Comparison of ENCODE assay signal across 24 cellular contexts in the genomic region with DNA sequence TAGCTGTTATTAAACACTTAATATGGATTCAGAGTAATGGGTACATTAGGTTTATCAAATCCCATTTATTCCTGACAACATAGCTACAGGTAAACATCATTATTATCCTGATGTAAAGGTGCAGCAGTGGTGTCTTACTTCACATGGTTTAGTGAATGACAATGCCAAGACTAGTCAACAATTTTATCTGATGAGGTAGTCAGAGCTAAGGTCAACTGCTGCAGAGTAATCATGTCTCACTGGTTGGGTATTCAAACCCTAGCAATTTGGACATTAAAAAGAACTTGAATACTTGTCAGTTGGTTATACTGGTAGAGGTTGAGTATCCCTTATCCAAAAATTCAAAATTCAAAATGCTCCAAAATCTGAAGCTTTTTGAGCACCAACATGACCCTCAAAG.
DNase-seq lines count a peak whose midpoint lies in the region; ATAC-seq, FAIRE-seq and TF ChIP-seq lines count a peak whose summit lies in the region.
"Had no signal": no experiment of that assay in that cellular context is flagged by ENCODE, and none has a peak within 500 bp of the region (broad histone marks: within the 10 kb centered on the region; RNA-seq: fewer than 3 reads in every experiment).

No MANE protein-coding gene starts in this region.

- no peak overlapping the region for H4K8ac ChIP-seq in IMR-90 (ENCODE audit: low read depth in 2 of 2, low read length in 2 of 2)

- H2AK5ac ChIP-seq in IMR-90 (ENCODE audit: low read depth, low read length): no peak overlapping the region

- CTCF ChIA-PET in IMR-90 (lab: Yijun Ruan, JAX): interaction anchor here (0.8 kb wide), 1 partner anchor 59 kb away, joined by 3 read pairs; no protein-coding TSS in a partner anchor

- H3K9ac ChIP-seq in IMR-90 (ENCODE audit: low read depth, low read length): no peak overlapping the region

- peak; percentile 4 for DNase-seq in EL
- peak; percentile 15 for DNase-seq in IMR-90
- DNase-seq in bronchial epithelial cell (ENCODE audit: low read depth): peak; percentile 37
- DNase-seq in left lobe of liver (ENCODE audit: low spot score): no peak
- no peak for DNase-seq in stimulated activated naive CD8-positive, alpha-beta T cell treated with anti-CD3 and anti-CD28 coated beads, Interleukin-15, Interleukin-2, amounts not matched to agents 100 U/mL and 50 U/mL, for 24 hours
- no peak for DNase-seq in stimulated activated naive B cell treated with anti-CD40 and anti-IgM and Interleukin-4, amounts not matched to agents 10 μg/mL and 1 μg/mL and 100 μg/mL, for 72 hours
- no peak for DNase-seq in left ventricle myocardium superior
- DNase-seq: AML-193; C1 segment of cervical spinal cord; CD8-positive, alpha-beta T cell; DND-41; H7; MV-4-11; NCI-H1105 treated with DMSO at 0.1 percent for 48 hours; NCI-H2029 treated with DMSO at 0.1 percent for 48 hours; NCI-H524 treated with DMSO at 0.1 percent for 48 hours; NCI-H82; Peyer's patch; SJCRH30 had no signal

- H3K4me3 ChIP-seq in IMR-90 (ENCODE audit: insufficient read depth, low read depth, low read length) (no peak overlapping the region), bronchial epithelial cell (ENCODE audit: low read depth, low read length) (no peak overlapping the region)
- H3K4me3 ChIP-seq: Peyer's patch, SJCRH30 had no signal

- no peaks in the 10 kb centered on the region for H3K9me3 ChIP-seq in IMR-90 (ENCODE audit: control insufficient read depth, insufficient read depth, low read length)
- H3K9me3 ChIP-seq: Peyer's patch, SJCRH30 had no signal

- FAIRE-seq in bronchial epithelial cell (lab: Jason Lieb, UNC): no peak
- FAIRE-seq: G401.6, GM12892, GM19239 had no signal

- H2BK15ac ChIP-seq in IMR-90 (ENCODE audit: low read depth, low read length): no peak overlapping the region

- H3K4me1 ChIP-seq in IMR-90 (ENCODE audit: control insufficient read depth, insufficient read depth, low read length): no peaks in the 10 kb centered on the region
- H3K4me1 ChIP-seq: Peyer's patch, SJCRH30 had no signal

- POLR2A ChIA-PET in IMR-90 (lab: Charles Lee; ENCODE audit: unreplicated experiment): no interaction called here

- dilution Hi-C loops in IMR-90 (cut with HindIII; ENCODE audit: low sequenced_read_pairs, unreplicated experiment): no loop called here

- no peak overlapping the region for H2BK5ac ChIP-seq in IMR-90 (ENCODE audit: low read depth, low read length, poor library complexity, severe bottlenecking)

- H3K36me3 Mint-ChIP-seq in stimulated activated naive B cell treated with anti-CD40 and anti-IgM and Interleukin-4, amounts not matched to agents 10 μg/mL and 1 μg/mL and 100 μg/mL, for 72 hours: peaks cover 2 to 13% of the 10 kb centered on the region in 2 donors

- H2BK120ac ChIP-seq in IMR-90 (ENCODE audit: low read depth, low read length): no peak overlapping the region

- no peak for TF ChIP-seq POLR2A in IMR-90 (IDR thresholded peaks at IDR 0.05; ENCODE audit: low read depth, low read length)

- H3K4ac ChIP-seq in IMR-90 (ENCODE audit: low read depth, low read length): no peak overlapping the region

- H3K27ac Mint-ChIP-seq in stimulated activated naive B cell treated with anti-CD40 and anti-IgM and Interleukin-4, amounts not matched to agents 10 μg/mL and 1 μg/mL and 100 μg/mL, for 72 hours: no peak overlapping the region
- H3K27ac Mint-ChIP-seq: CD8-positive, alpha-beta T cell had no signal

- H3K18ac ChIP-seq in IMR-90 (ENCODE audit: low read depth, low read length): no peak overlapping the region

- ATAC-seq in IMR-90 (ENCODE audit: low read depth) (no peak), left lobe of liver (peak; percentile 65), HG02798 (IDR thresholded peaks at IDR 0.05; ENCODE audit: poor library complexity, unreplicated experiment) (no peak), left ventricle myocardium superior (no peak)
- ATAC-seq in stimulated activated naive CD8-positive, alpha-beta T cell treated with anti-CD3 and anti-CD28 coated beads, Interleukin-15, Interleukin-2, amounts not matched to agents 100 U/mL and 50 U/mL, for 24 hours: no peak
- ATAC-seq in stimulated activated naive B cell treated with anti-CD40 and anti-IgM and Interleukin-4, amounts not matched to agents 10 μg/mL and 1 μg/mL and 100 μg/mL, for 72 hours (replicated peaks): no peak
- ATAC-seq: CD8-positive, alpha-beta T cell had no signal

- H4K91ac ChIP-seq in IMR-90 (ENCODE audit: insufficient read depth, low read depth, low read length): no peak overlapping the region

- no peaks in the 10 kb centered on the region for H4K20me1 ChIP-seq in IMR-90 (ENCODE audit: insufficient read depth, low read length)

- H3K27ac ChIP-seq in IMR-90 (ENCODE audit: insufficient read depth, low read length): no peak overlapping the region
- H3K27ac ChIP-seq: HL-60, Peyer's patch, SJCRH30 had no signal

- no peaks in the 10 kb centered on the region for H3K9me3 Mint-ChIP-seq in stimulated activated naive B cell treated with anti-CD40 and anti-IgM and Interleukin-4, amounts not matched to agents 10 μg/mL and 1 μg/mL and 100 μg/mL, for 72 hours
- H3K9me3 Mint-ChIP-seq: CD8-positive, alpha-beta T cell had no signal

- H3K9me1 ChIP-seq in IMR-90 (ENCODE audit: insufficient read depth, low read length): 0 out of 2 replicates have a peak, but pooled peaks cover 2% of the 10 kb centered on the region

- H3K36me3 ChIP-seq in IMR-90 (ENCODE audit: control insufficient read depth, insufficient read depth, low read length): no peaks in the 10 kb centered on the region
- peaks cover 2% of the 10 kb centered on the region for H3K36me3 ChIP-seq in bronchial epithelial cell (ENCODE audit: control insufficient read depth, insufficient read depth, low read length)
- H3K36me3 ChIP-seq: Peyer's patch, SJCRH30 had no signal

- TF ChIP-seq CTCF in IMR-90 (conservative IDR thresholded peaks at IDR 0.05; ENCODE audit: low read depth, low read length) (no peak), bronchial epithelial cell (IDR thresholded peaks at IDR 0.05; ENCODE audit: insufficient read depth, low read length, severe bottlenecking) (no peak)

- H3K23ac ChIP-seq in IMR-90 (ENCODE audit: low read depth, low read length): no peak overlapping the region

- BruUV-seq in IMR-90 (replicated peaks; lab: Mats Ljungman, UMichigan): no TSS peak

- H2AK9ac ChIP-seq in IMR-90 (replicated peaks; ENCODE audit: low read depth, low read length, poor library complexity): no peak overlapping the region

- H3K27me3 ChIP-seq in IMR-90 (ENCODE audit: control insufficient read depth, insufficient read depth, low read length) (no peaks in the 10 kb centered on the region), bronchial epithelial cell (ENCODE audit: control insufficient read depth, insufficient read depth, low read length) (no peaks in the 10 kb centered on the region)
- H3K27me3 ChIP-seq: Peyer's patch, SJCRH30 had no signal

- no peak overlapping the region for H4K5ac ChIP-seq in IMR-90 (ENCODE audit: low read depth, low read length)

- H3K4me2 ChIP-seq in IMR-90 (ENCODE audit: low read depth, low read length): no peak overlapping the region

- no peak overlapping the region for H3K14ac ChIP-seq in IMR-90 (replicated peaks; ENCODE audit: low read depth, low read length)

- no peak overlapping the region for H2BK20ac ChIP-seq in IMR-90 (ENCODE audit: low read depth, low read length)

- intact Hi-C loops in IMR-90 (cut with micrococcal nuclease) (no loop called here), left ventricle myocardium superior (cut with micrococcal nuclease) (loop anchor here (10.0 kb wide), 1 partner anchor 55 kb away; no protein-coding TSS in a partner anchor)

- no peak overlapping the region for H2AFZ ChIP-seq in IMR-90 (replicated peaks; ENCODE audit: low read length, poor library complexity)

- no peaks in the 10 kb centered on the region for H3K27me3 Mint-ChIP-seq in stimulated activated naive B cell treated with anti-CD40 and anti-IgM and Interleukin-4, amounts not matched to agents 10 μg/mL and 1 μg/mL and 100 μg/mL, for 72 hours

- in situ Hi-C loops in IMR-90 (cut with MboI; ENCODE audit: low sequenced_read_pairs): no loop called here

- no peaks in the 10 kb centered on the region for H3K79me1 ChIP-seq in IMR-90 (ENCODE audit: low read depth in 1 of 2, low read length in 2 of 2)

- TF ChIP-seq RAD21 in IMR-90 (IDR thresholded peaks at IDR 0.05; ENCODE audit: low read length): no peak

- no peak overlapping the region for H3K56ac ChIP-seq in IMR-90 (ENCODE audit: extremely low read depth, insufficient read depth, low read length)

- H3K4me1 Mint-ChIP-seq in stimulated activated naive B cell treated with anti-CD40 and anti-IgM and Interleukin-4, amounts not matched to agents 10 μg/mL and 1 μg/mL and 100 μg/mL, for 72 hours: peaks cover 0 to 2% of the 10 kb centered on the region in 2 donors

- no peak overlapping the region for H3K4me3 Mint-ChIP-seq in stimulated activated naive B cell treated with anti-CD40 and anti-IgM and Interleukin-4, amounts not matched to agents 10 μg/mL and 1 μg/mL and 100 μg/mL, for 72 hours
- H3K4me3 Mint-ChIP-seq: CD8-positive, alpha-beta T cell had no signal

TF ChIP-seq in IMR-90, 13 proteins besides CTCF, POLR2A, EP300 and RAD21:
- TF ChIP-seq RCOR1 (IDR thresholded peaks at IDR 0.05; ENCODE audit: insufficient replicate concordance, low read length): no peak
- TF ChIP-seq, protein P1, sequence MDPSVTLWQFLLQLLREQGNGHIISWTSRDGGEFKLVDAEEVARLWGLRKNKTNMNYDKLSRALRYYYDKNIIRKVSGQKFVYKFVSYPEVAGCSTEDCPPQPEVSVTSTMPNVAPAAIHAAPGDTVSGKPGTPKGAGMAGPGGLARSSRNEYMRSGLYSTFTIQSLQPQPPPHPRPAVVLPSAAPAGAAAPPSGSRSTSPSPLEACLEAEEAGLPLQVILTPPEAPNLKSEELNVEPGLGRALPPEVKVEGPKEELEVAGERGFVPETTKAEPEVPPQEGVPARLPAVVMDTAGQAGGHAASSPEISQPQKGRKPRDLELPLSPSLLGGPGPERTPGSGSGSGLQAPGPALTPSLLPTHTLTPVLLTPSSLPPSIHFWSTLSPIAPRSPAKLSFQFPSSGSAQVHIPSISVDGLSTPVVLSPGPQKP (IDR thresholded peaks at IDR 0.05; ENCODE audit: borderline replicate concordance, low read depth, low read length): no peak
- TF ChIP-seq, protein P2, sequence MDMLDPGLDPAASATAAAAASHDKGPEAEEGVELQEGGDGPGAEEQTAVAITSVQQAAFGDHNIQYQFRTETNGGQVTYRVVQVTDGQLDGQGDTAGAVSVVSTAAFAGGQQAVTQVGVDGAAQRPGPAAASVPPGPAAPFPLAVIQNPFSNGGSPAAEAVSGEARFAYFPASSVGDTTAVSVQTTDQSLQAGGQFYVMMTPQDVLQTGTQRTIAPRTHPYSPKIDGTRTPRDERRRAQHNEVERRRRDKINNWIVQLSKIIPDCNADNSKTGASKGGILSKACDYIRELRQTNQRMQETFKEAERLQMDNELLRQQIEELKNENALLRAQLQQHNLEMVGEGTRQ (IDR thresholded peaks at IDR 0.05; ENCODE audit: low read depth, low read length): no peak
- no peak for TF ChIP-seq MXI1 (IDR thresholded peaks at IDR 0.05; ENCODE audit: borderline replicate concordance, low read depth, low read length)
- TF ChIP-seq BHLHE40 (IDR thresholded peaks at IDR 0.05; ENCODE audit: low read depth, low read length): no peak
- no peak for TF ChIP-seq CEBPB (IDR thresholded peaks at IDR 0.05; ENCODE audit: low read depth, low read length)

Comparison
In these comparisons a context has a peak if more than half of its experiments do, and no peak if none do; other contexts are left out.
1. DNase-seq: peak in EL (single experiment), IMR-90 (single experiment) and bronchial epithelial cell (single experiment); none in left lobe of liver (single experiment), stimulated activated naive CD8-positive, alpha-beta T cell treated with anti-CD3 and anti-CD28 coated beads, Interleukin-15, Interleukin-2, amounts not matched to agents 100 U/mL and 50 U/mL, for 24 hours (single experiment), stimulated activated naive B cell treated with anti-CD40 and anti-IgM and Interleukin-4, amounts not matched to agents 10 μg/mL and 1 μg/mL and 100 μg/mL, for 72 hours (single experiment) and left ventricle myocardium superior (single experiment).